Comparison of ENCODE assay signal across 1 cellular context in the genomic region with DNA sequence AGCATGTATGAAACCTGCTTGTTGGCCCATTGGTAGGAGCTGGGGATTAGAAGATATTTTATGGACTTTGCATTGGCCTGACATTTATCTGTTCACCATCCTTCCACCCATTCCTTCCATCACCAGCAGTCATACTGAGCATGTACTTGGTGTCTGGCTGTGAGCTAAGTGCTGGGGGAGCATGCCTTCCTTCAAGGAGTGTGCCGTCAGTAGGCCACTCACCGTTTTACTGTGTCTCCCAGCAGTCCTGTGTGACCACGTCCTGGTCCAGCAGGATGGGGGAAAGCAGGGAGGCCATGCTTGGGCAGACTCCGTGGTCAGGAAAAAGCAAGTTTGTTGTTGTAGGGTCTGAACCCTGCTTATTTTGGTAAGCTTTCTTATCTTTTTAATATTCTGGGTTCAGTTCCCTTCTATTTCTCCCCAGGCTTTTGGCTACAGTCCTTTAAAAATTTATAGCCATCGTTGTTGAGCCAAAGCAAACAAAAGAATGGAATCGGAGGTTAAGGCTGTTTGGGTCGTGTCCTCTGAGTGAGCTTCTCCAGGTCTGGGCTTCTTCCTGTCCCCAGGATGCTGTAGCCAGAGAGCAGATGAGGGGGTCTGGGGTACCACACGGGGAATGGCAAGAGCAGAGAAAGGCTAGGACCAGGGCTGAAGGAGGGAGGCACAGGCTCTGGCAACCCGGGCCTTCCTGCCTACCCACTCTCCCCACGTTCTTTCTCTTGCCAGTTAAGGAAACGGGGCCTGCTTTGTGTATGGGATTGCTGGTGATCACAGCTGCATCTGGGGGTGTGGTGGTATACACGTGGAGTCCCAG.
TF ChIP-seq lines count a peak whose summit lies in the region.

No MANE protein-coding gene starts in this region.

TF ChIP-seq in IMR-90, 13 proteins besides CTCF, POLR2A, EP300 and RAD21:
- no peak for TF ChIP-seq SMC3 (IDR thresholded peaks at IDR 0.05; ENCODE audit: low read depth, low read length)
- TF ChIP-seq MAZ (IDR thresholded peaks at IDR 0.05; ENCODE audit: borderline replicate concordance, low read depth, low read length), result no peak
- TF ChIP-seq NFE2L2 (IDR thresholded peaks at IDR 0.05; ENCODE audit: low read depth, low read length), result no peak
- TF ChIP-seq, protein P1, sequence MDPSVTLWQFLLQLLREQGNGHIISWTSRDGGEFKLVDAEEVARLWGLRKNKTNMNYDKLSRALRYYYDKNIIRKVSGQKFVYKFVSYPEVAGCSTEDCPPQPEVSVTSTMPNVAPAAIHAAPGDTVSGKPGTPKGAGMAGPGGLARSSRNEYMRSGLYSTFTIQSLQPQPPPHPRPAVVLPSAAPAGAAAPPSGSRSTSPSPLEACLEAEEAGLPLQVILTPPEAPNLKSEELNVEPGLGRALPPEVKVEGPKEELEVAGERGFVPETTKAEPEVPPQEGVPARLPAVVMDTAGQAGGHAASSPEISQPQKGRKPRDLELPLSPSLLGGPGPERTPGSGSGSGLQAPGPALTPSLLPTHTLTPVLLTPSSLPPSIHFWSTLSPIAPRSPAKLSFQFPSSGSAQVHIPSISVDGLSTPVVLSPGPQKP (IDR thresholded peaks at IDR 0.05; ENCODE audit: borderline replicate concordance, low read depth, low read length), result no peak
- no peak for TF ChIP-seq MAFK (IDR thresholded peaks at IDR 0.05; ENCODE audit: low read depth, low read length)
- no peak for TF ChIP-seq BHLHE40 (IDR thresholded peaks at IDR 0.05; ENCODE audit: low read depth, low read length)
- no peak for TF ChIP-seq RFX5 (IDR thresholded peaks at IDR 0.05; ENCODE audit: low read depth, low read length)
- TF ChIP-seq RCOR1 (IDR thresholded peaks at IDR 0.05; ENCODE audit: insufficient replicate concordance, low read length), result no peak
- TF ChIP-seq FOS (IDR thresholded peaks at IDR 0.05; ENCODE audit: low read depth, low read length), result no peak
- TF ChIP-seq CEBPB (IDR thresholded peaks at IDR 0.05; ENCODE audit: low read depth, low read length), result no peak
- TF ChIP-seq MXI1 (IDR thresholded peaks at IDR 0.05; ENCODE audit: borderline replicate concordance, low read depth, low read length), result no peak
- TF ChIP-seq CHD1 (IDR thresholded peaks at IDR 0.05; ENCODE audit: low read depth, low read length), result no peak
- TF ChIP-seq, protein P2, sequence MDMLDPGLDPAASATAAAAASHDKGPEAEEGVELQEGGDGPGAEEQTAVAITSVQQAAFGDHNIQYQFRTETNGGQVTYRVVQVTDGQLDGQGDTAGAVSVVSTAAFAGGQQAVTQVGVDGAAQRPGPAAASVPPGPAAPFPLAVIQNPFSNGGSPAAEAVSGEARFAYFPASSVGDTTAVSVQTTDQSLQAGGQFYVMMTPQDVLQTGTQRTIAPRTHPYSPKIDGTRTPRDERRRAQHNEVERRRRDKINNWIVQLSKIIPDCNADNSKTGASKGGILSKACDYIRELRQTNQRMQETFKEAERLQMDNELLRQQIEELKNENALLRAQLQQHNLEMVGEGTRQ (IDR thresholded peaks at IDR 0.05; ENCODE audit: low read depth, low read length), result no peak
